In genomic region chr7:158829342-158830210, GRCh38 we compare ENCODE assay signal across 1 cellular context.
TF ChIP-seq lines count a peak whose summit lies in the region.

TSS of gene ESYT2 (minus strand) at chr7:158829509. CDS start at chr7:158829418, 91 bp downstream.

TF ChIP-seq in HepG2, 621 proteins besides CTCF, POLR2A, EP300 and RAD21 (continued from another document and continues in another):
- TF ChIP-seq ZNF512B (CRISPR knock-in tag; IDR thresholded peaks at IDR 0.05; ENCODE audit: borderline replicate concordance) (no peak), ZNF232 (CRISPR knock-in tag; IDR thresholded peaks at IDR 0.05; ENCODE audit: borderline replicate concordance) (peak; percentile 89; the same call in 1 of the 2 replicates), RORA (CRISPR knock-in tag; IDR thresholded peaks at IDR 0.05) (no peak; the same call in 1 of the 2 replicates), MTA3 (CRISPR knock-in tag; IDR thresholded peaks at IDR 0.05) (no peak), CEBPB (IDR thresholded peaks at IDR 0.05; ENCODE audit: borderline replicate concordance, low read depth, low read length) (0 out of 2 replicates have a peak, but pooled peaks have one; percentile 11), IRF9 (CRISPR knock-in tag; IDR thresholded peaks at IDR 0.05; ENCODE audit: borderline replicate concordance) (peak; percentile 84), SETDB1 (CRISPR knock-in tag; IDR thresholded peaks at IDR 0.05; ENCODE audit: borderline replicate concordance) (no peak), AHR (CRISPR knock-in tag; IDR thresholded peaks at IDR 0.05) (no peak; the same call in 1 of the 2 replicates), CSRNP2 (CRISPR knock-in tag; conservative IDR thresholded peaks at IDR 0.05; ENCODE audit: low read depth) (no peak), PLSCR1 (CRISPR knock-in tag; IDR thresholded peaks at IDR 0.05; ENCODE audit: borderline replicate concordance) (no peak), MAFK (conservative IDR thresholded peaks at IDR 0.05 in 1 of 2, IDR thresholded peaks at IDR 0.05 in 1 of 2; ENCODE audit: low read length in 2 of 2) (no peak), ZNF337 (CRISPR knock-in tag; IDR thresholded peaks at IDR 0.05; ENCODE audit: borderline replicate concordance, low read depth) (no peak), GATAD2A (CRISPR knock-in tag; IDR thresholded peaks at IDR 0.05) (no peak), BRCA1 (CRISPR knock-in tag; IDR thresholded peaks at IDR 0.05) (peak; percentile 66; the same call in 1 of the 2 replicates), ZNF18 (CRISPR knock-in tag; IDR thresholded peaks at IDR 0.05; ENCODE audit: insufficient replicate concordance) (peak; percentile 90), GPBP1L1 (CRISPR knock-in tag; IDR thresholded peaks at IDR 0.05) (no peak), NFYC (CRISPR knock-in tag; IDR thresholded peaks at IDR 0.05) (peak; percentile 52), ZNF407 (CRISPR knock-in tag; IDR thresholded peaks at IDR 0.05; ENCODE audit: not compliant biosample characterization) (peak; percentile 95), NKX3-1 (CRISPR knock-in tag; IDR thresholded peaks at IDR 0.05) (peak; percentile 55; the same call in 1 of the 2 replicates), ZNF503 (CRISPR knock-in tag; IDR thresholded peaks at IDR 0.05) (peak; percentile 37; the same call in 1 of the 2 replicates), ATF3 (CRISPR knock-in tag; IDR thresholded peaks at IDR 0.05) (peak; percentile 76; the same call in 1 of the 2 replicates), SNRNP70 (IDR thresholded peaks at IDR 0.05; ENCODE audit: low read depth, low read length) (no peak), SUZ12 (IDR thresholded peaks at IDR 0.05; ENCODE audit: low read depth, low read length) (no peak), CHD4 (IDR thresholded peaks at IDR 0.05; ENCODE audit: borderline replicate concordance, low read length) (no peak), TBX2 (CRISPR knock-in tag; IDR thresholded peaks at IDR 0.05; ENCODE audit: borderline replicate concordance) (peak; percentile 93), ERF (CRISPR knock-in tag; IDR thresholded peaks at IDR 0.05) (peak; percentile 92), RNF2 (conservative IDR thresholded peaks at IDR 0.05; ENCODE audit: low read depth) (peak; percentile 94), CENPT (CRISPR knock-in tag; IDR thresholded peaks at IDR 0.05; ENCODE audit: low read depth) (peak; percentile 94), HIVEP1 (CRISPR knock-in tag; IDR thresholded peaks at IDR 0.05) (peak; percentile 41; the same call in 1 of the 2 replicates), MAFF (IDR thresholded peaks at IDR 0.05; ENCODE audit: low read depth, low read length) (no peak), REPIN1 (CRISPR knock-in tag; IDR thresholded peaks at IDR 0.05; ENCODE audit: borderline replicate concordance, low read depth) (peak; percentile 66; the same call in 1 of the 2 replicates), AKAP8 (CRISPR knock-in tag; IDR thresholded peaks at IDR 0.05) (peak; percentile 42; the same call in 1 of the 2 replicates), TFDP1 (CRISPR knock-in tag; IDR thresholded peaks at IDR 0.05; ENCODE audit: borderline replicate concordance) (peak; percentile 81), ZC3H4 (CRISPR knock-in tag; IDR thresholded peaks at IDR 0.05; ENCODE audit: borderline replicate concordance) (peak; percentile 34; the same call in 1 of the 2 replicates), ZNF101 (CRISPR knock-in tag; IDR thresholded peaks at IDR 0.05; ENCODE audit: borderline replicate concordance, low read depth) (no peak; the same call in 1 of the 2 replicates), ZMYM3 (CRISPR knock-in tag; IDR thresholded peaks at IDR 0.05) (no peak), TARDBP (CRISPR knock-in tag; IDR thresholded peaks at IDR 0.05) (no peak; the same call in 1 of the 2 replicates), IRF2 (CRISPR knock-in tag; IDR thresholded peaks at IDR 0.05) (peak; percentile 56; the same call in 1 of the 2 replicates)
